Comparison of ENCODE assay signal across 20 cellular contexts in the genomic region with DNA sequence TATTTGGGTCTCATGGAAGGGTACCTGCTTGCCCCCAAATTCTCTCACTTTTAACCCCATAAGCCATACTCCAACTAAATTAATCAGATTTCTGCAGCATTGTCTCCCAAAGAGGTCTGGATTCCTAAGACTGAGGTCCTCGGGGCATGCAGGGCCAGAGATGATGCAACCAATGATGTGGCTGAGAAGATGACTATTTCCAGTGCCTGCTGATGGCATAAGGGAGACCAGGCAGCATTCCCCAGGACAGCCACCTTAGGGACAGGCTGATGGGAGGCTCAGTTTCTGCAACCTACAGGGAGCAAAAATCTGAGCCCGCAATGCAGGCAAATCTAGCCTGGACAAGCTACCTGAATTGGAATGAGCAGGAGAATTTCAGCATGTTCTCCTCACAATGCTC.
A peak's percentile ranks its signal among the peaks of the same experiment; 100 is the strongest.
DNase-seq lines count a peak whose midpoint lies in the region; ATAC-seq, FAIRE-seq and TF ChIP-seq lines count a peak whose summit lies in the region.
"Had no signal": no experiment of that assay in that cellular context is flagged by ENCODE, and none has a peak within 500 bp of the region (broad histone marks: within the 10 kb centered on the region; RNA-seq: fewer than 3 reads in every experiment).

No MANE protein-coding gene starts in this region.

- in situ Hi-C loops in ACHN (cut with HindIII; ENCODE audit: low pct_ligation_motif_present, low pct_unique_long_range_greater_than_20kb, low sequenced_read_pairs): no loop called here

- TF ChIP-seq CTCF in H1 (IDR thresholded peaks at IDR 0.05; ENCODE audit: control extremely low read depth in 1 of 3, insufficient read depth in 1 of 3, low read depth in 1 of 3, low read length in 3 of 3): no peak

- H2BK5ac ChIP-seq in H1 (ENCODE audit: low read depth, low read length) (peak overlapping the region; percentile 28; the same call in 1 of the 2 replicates), trophoblast cell (ENCODE audit: low read depth, low read length, poor library complexity) (no peak overlapping the region)

- H3K4me1 ChIP-seq in HUES6 (ENCODE audit: control insufficient read depth, insufficient read depth, low read length) (peaks cover 24% of the 10 kb centered on the region), H1 (replicated peaks in 1 of 4; ENCODE audit: control insufficient read depth in 3 of 4, insufficient read depth in 4 of 4, low read length in 3 of 4) (peaks cover 0 to 12% (median 4%) of the 10 kb centered on the region in 4 experiments; a peak in 3 of 7 replicates), trophoblast cell (ENCODE audit: control insufficient read depth in 1 of 2, insufficient read depth in 2 of 2, low read length in 2 of 2) (peaks cover 15 to 24% of the 10 kb centered on the region in 2 experiments)
- H3K4me1 ChIP-seq: A549 had no signal

- H2AFZ ChIP-seq in H1 (ENCODE audit: low read length): no peak overlapping the region
- no peak overlapping the region for H2AFZ ChIP-seq in trophoblast cell (ENCODE audit: insufficient read depth, low read length, poor library complexity)
- H2AFZ ChIP-seq: GM23248 had no signal

- no peak for FAIRE-seq in H1 (lab: Jason Lieb, UNC)
- FAIRE-seq: A549, G401.6, GM12891 had no signal

- H4K8ac ChIP-seq in H1 (ENCODE audit: extremely low read depth, insufficient read depth, low read length) (no peak overlapping the region), trophoblast cell (ENCODE audit: low read depth, low read length) (no peak overlapping the region)

- H3K27me3 ChIP-seq in HUES6 (ENCODE audit: control insufficient read depth, insufficient read depth, low read length) (no peaks in the 10 kb centered on the region), H1 (replicated peaks in 1 of 4; ENCODE audit: control insufficient read depth in 3 of 4, extremely low read depth in 1 of 4, insufficient read depth in 3 of 4, low read length in 3 of 4) (0 out of 7 replicates have a peak, but pooled peaks cover 0 to 2% (median 0%) of the 10 kb centered on the region in 4 experiments), trophoblast cell (ENCODE audit: insufficient read depth, low read length) (no peaks in the 10 kb centered on the region)
- H3K27me3 ChIP-seq: BLaER1 had no signal

- H2BK12ac ChIP-seq in H1 (ENCODE audit: low read depth, low read length) (no peak overlapping the region), trophoblast cell (ENCODE audit: low read length) (no peak overlapping the region)

- no peak overlapping the region for H3K23ac ChIP-seq in H1 (ENCODE audit: insufficient read length)
- H3K23ac ChIP-seq in trophoblast cell (ENCODE audit: low read length): no peak overlapping the region

- H4K20me1 ChIP-seq in H1 (replicated peaks in 1 of 2; ENCODE audit: control insufficient read depth in 1 of 2, insufficient read depth in 2 of 2, low read length in 2 of 2): no peaks in the 10 kb centered on the region
- H4K20me1 ChIP-seq: BLaER1 had no signal

- no peak overlapping the region for H4K12ac ChIP-seq in trophoblast cell (ENCODE audit: low read depth, low read length)

- H2BK20ac ChIP-seq in H1 (ENCODE audit: low read length): peak overlapping the region; percentile 8; the same call in 1 of the 2 replicates

- no peak overlapping the region for H3K9ac ChIP-seq in HUES6 (ENCODE audit: low read length)
- no peak overlapping the region for H3K9ac ChIP-seq in H1 (replicated peaks in 1 of 4; ENCODE audit: extremely low read depth in 1 of 4, low read depth in 3 of 4, low read length in 3 of 4)
- no peak overlapping the region for H3K9ac ChIP-seq in trophoblast cell (ENCODE audit: low read length)
- H3K9ac ChIP-seq: BLaER1, GM23248 had no signal

- no peak overlapping the region for H4K5ac ChIP-seq in H1 (ENCODE audit: insufficient read length, low read depth, low read length)

- H3K4me2 ChIP-seq in H1 (ENCODE audit: insufficient read depth in 1 of 2, low read depth in 2 of 2, low read length in 2 of 2) (no peak overlapping the region), trophoblast cell (ENCODE audit: low read length) (no peak overlapping the region)
- H3K4me2 ChIP-seq: A549, BLaER1 had no signal

- H2BK120ac ChIP-seq in H1 (replicated peaks; ENCODE audit: low read depth, low read length) (no peak overlapping the region), trophoblast cell (ENCODE audit: insufficient read depth, low read length, poor library complexity) (no peak overlapping the region)

- H3K27ac ChIP-seq in HUES6 (ENCODE audit: low read depth, low read length) (peak overlapping the region; percentile 4; the same call in 1 of the 2 replicates), H1 (ENCODE audit: low read depth, low read length) (no peak overlapping the region), trophoblast cell (ENCODE audit: low read depth, low read length) (no peak overlapping the region)
- H3K27ac ChIP-seq: 22Rv1, A549, BLaER1, GM23248 had no signal

- H3K23me2 ChIP-seq in H1 (ENCODE audit: low read depth, low read length): no peaks in the 10 kb centered on the region

- DNase-seq in ELF-1 (ENCODE audit: low read depth, low spot score) (peak; percentile 41), H1 (ENCODE audit: low read depth in 1 of 2, low spot score in 2 of 2) (no peak), trophoblast cell (peak; percentile 95 to 97), ACHN (no peak)
- no peak for DNase-seq in activated CD4-positive, CD25-positive, alpha-beta regulatory T cell (lab: John Stamatoyannopoulos, UW)
- DNase-seq: Calu3; CD4-positive, alpha-beta memory T cell; DMS53; DND-41; EL; GM23248; IMR-90; KBM-7 had no signal

- H2BK15ac ChIP-seq in H1 (ENCODE audit: low read length): no peak overlapping the region

- no peak for TF ChIP-seq POLR2A in H1 (IDR thresholded peaks at IDR 0.05; ENCODE audit: control extremely low read depth in 1 of 2, low read depth in 2 of 2, low read length in 2 of 2)

- H4K91ac ChIP-seq in H1 (replicated peaks; ENCODE audit: insufficient read length, low read length): no peak overlapping the region
- H4K91ac ChIP-seq in trophoblast cell (ENCODE audit: low read depth, low read length): no peak overlapping the region

- H3K4me3 ChIP-seq in HUES6 (ENCODE audit: low read depth, low read length) (no peak overlapping the region), H1 (ENCODE audit: extremely low read depth in 1 of 4, insufficient read depth in 2 of 4, low read depth in 3 of 4, low read length in 4 of 4) (no peak overlapping the region), trophoblast cell (ENCODE audit: low read depth, low read length) (no peak overlapping the region)
- H3K4me3 ChIP-seq: A549, BLaER1, GM23248 had no signal

- ATAC-seq in HG02981 (IDR thresholded peaks at IDR 0.05; ENCODE audit: unreplicated experiment): no peak
- ATAC-seq: A549 had no signal

- POLR2A ChIA-PET in H1 (lab: Charles Lee; ENCODE audit: partially characterized antibody): no interaction called here

- no peak for TF ChIP-seq EP300 in H1 (IDR thresholded peaks at IDR 0.05; ENCODE audit: borderline replicate concordance in 1 of 2, low read depth in 2 of 2, low read length in 2 of 2)

- no peak for TF ChIP-seq RAD21 in H1 (IDR thresholded peaks at IDR 0.05 in 1 of 2, conservative IDR thresholded peaks at IDR 0.05 in 1 of 2; ENCODE audit: low read depth in 2 of 2, low read length in 2 of 2)

- H3K79me1 ChIP-seq in H1 (ENCODE audit: low read depth, low read length) (no peaks in the 10 kb centered on the region), trophoblast cell (ENCODE audit: low read length) (peaks cover 4% of the 10 kb centered on the region)

- H3K79me2 ChIP-seq in H1 (ENCODE audit: control insufficient read depth in 1 of 2, insufficient read depth in 2 of 2, low read length in 2 of 2) (no peaks in the 10 kb centered on the region), trophoblast cell (ENCODE audit: control insufficient read depth, insufficient read depth, low read length, poor library complexity) (no peaks in the 10 kb centered on the region)

- H2AK5ac ChIP-seq in H1 (ENCODE audit: low read depth, low read length) (no peak overlapping the region), trophoblast cell (ENCODE audit: low read length) (no peak overlapping the region)

- H3K4ac ChIP-seq in H1 (replicated peaks; ENCODE audit: insufficient read length, low read depth, low read length): no peak overlapping the region
- no peak overlapping the region for H3K4ac ChIP-seq in trophoblast cell (ENCODE audit: low read depth, low read length)

- CTCF ChIA-PET in H1 (lab: Charles Lee; ENCODE audit: partially characterized antibody): interaction anchor here (1.2 kb wide), 1 partner anchor 29 kb away, joined by 4 read pairs; no protein-coding TSS in a partner anchor

- no peaks in the 10 kb centered on the region for H3K9me3 ChIP-seq in HUES6 (ENCODE audit: control insufficient read depth, insufficient read depth, low read depth, low read length)
- H3K9me3 ChIP-seq in H1 (ENCODE audit: insufficient read depth in 2 of 2, low read depth in 1 of 2, low read length in 1 of 2): no peaks in the 10 kb centered on the region
- no peaks in the 10 kb centered on the region for H3K9me3 ChIP-seq in trophoblast cell (ENCODE audit: insufficient read depth, low read depth, low read length)
- H3K9me3 ChIP-seq: A549 had no signal

- H3K56ac ChIP-seq in H1 (replicated peaks; ENCODE audit: insufficient read length, low read depth, low read length): no peak overlapping the region

- no peak overlapping the region; the same call in 1 of the 2 replicates for H3K18ac ChIP-seq in H1 (ENCODE audit: extremely low read depth, low read length)
- no peak overlapping the region for H3K18ac ChIP-seq in trophoblast cell (ENCODE audit: low read length)

- H3K14ac ChIP-seq in H1 (ENCODE audit: insufficient read length) (no peak overlapping the region), trophoblast cell (ENCODE audit: low read length) (no peak overlapping the region)

- 57% methylated on average over 2 of the region's 2 CpGs; no CpG with 5 or more reads in 1 of the 2 experiments for WGBS in H1 (ENCODE audit: extremely low coverage in 1 of 2, insufficient coverage in 1 of 2, insufficient read length in 1 of 2, insufficient replicate concordance in 2 of 2, low coverage in 1 of 2, low lambda C conversion rate in 2 of 2, missing lambda C conversion rate in 1 of 2), 2 experiments
- WGBS in trophoblast cell (ENCODE audit: extremely low coverage, insufficient coverage, insufficient read length): no CpG with 5 or more reads among the region's 2 CpGs

- H3K36me3 ChIP-seq in HUES6 (ENCODE audit: control insufficient read depth, insufficient read depth, low read length): no peaks in the 10 kb centered on the region
- no peaks in the 10 kb centered on the region for H3K36me3 ChIP-seq in H1 (ENCODE audit: control insufficient read depth in 2 of 4, insufficient read depth in 4 of 4, low read length in 3 of 4)
- no peaks in the 10 kb centered on the region for H3K36me3 ChIP-seq in trophoblast cell (ENCODE audit: control insufficient read depth in 1 of 2, insufficient read depth in 2 of 2, low read length in 2 of 2)
- H3K36me3 ChIP-seq: BLaER1 had no signal

TF ChIP-seq in H1, 55 proteins besides CTCF, POLR2A, EP300 and RAD21:
- TF ChIP-seq SRF (IDR thresholded peaks at IDR 0.05; ENCODE audit: low read depth, low read length) (no peak), CEBPB (IDR thresholded peaks at IDR 0.05; ENCODE audit: low read depth, low read length) (peak; percentile 29; the same call in 1 of the 2 replicates)

Comparison
In these comparisons a context has a peak if more than half of its experiments do, and no peak if none do; other contexts are left out.
1. DNase-seq: peak in ELF-1 (single experiment) and trophoblast cell (2 of 2); none in H1 (0 of 2), activated CD4-positive, CD25-positive, alpha-beta regulatory T cell (0 of 4) and ACHN (single experiment).